Comparison of ENCODE assay signal across 33 cellular contexts in the genomic region with DNA sequence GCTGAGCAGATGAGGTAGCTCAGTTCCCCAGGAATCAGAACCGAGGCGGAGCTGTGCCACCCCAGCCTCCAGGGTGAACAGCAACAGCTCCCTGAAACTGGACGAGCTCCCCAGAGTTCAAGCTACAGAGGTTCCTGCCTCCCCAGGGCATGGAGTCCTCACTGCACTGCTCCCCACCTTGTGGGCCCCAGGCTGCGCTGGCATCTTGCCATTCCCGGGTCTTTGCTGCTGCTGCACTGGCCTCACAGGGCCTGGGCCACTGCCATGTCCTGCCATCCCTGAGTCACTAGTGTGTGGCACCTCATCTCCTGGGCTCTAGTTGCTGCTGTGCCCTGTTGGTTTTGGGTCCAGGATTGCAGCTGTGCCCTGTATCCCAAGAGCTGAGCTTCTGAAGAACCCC.
"Had no signal": no experiment of that assay in that cellular context is flagged by ENCODE, and none has a peak within 500 bp of the region (broad histone marks: within the 10 kb centered on the region; RNA-seq: fewer than 3 reads in every experiment).

No MANE protein-coding gene starts in this region.

- H3K36me3 ChIP-seq: neural progenitor cell, neutrophil, ovary, right lobe of liver, sigmoid colon, spleen, suprapubic skin, tibial artery, transverse colon, upper lobe of left lung, vagina had no signal

- DNase-seq: naive thymus-derived CD4-positive, alpha-beta T cell; natural killer cell; nucleus accumbens; ovary; posterior cingulate gyrus; psoas muscle; right cardiac atrium; right lobe of liver; sigmoid colon; spleen; stimulated activated CD4-positive, alpha-beta T cell treated with anti-CD3 and anti-CD28 coated beads, Interleukin-12 subunit alpha, Interleukin-12 subunit beta, amount 100 ng/mL, for 4 hours; stimulated activated CD4-positive, alpha-beta T cell treated with anti-CD3 and anti-CD28 coated beads, Interleukin-1b, Interleukin-23, amount 100 ng/mL, for 48 hours; stimulated activated CD4-positive, alpha-beta T cell treated with anti-CD3 and anti-CD28 coated beads, Interleukin-4, amount 100 ng/mL, for 1 hour; stimulated activated CD4-positive, alpha-beta T cell treated with anti-CD3 and anti-CD28 coated beads, Interleukin-4, amount 100 ng/mL, for 4 hours; stimulated activated CD8-positive, alpha-beta memory T cell treated with anti-CD3 and anti-CD28 coated beads, Interleukin-4, amount 100 ng/mL, for 48 hours; stimulated activated naive CD4-positive, alpha-beta T cell; stimulated activated naive CD8-positive, alpha-beta T cell treated with anti-CD3 and anti-CD28 coated beads, Interleukin-15, amount 100 ng/mL, for 72 hours; stimulated activated naive CD8-positive, alpha-beta T cell treated with anti-CD3 and anti-CD28 coated beads, Interleukin-15, Interleukin-2, amounts not matched to agents 100 U/mL and 50 U/mL, for 24 hours; substantia nigra; testis; tibial artery; transverse colon had no signal

- H3K27ac ChIP-seq: neural progenitor cell, neutrophil, ovary, parathyroid adenoma, psoas muscle, right lobe of liver, sigmoid colon, spleen, suprapubic skin, testis, tibial artery, transverse colon, upper lobe of left lung, vagina had no signal

- H3K4me2 ChIP-seq: neural progenitor cell, smooth muscle cell had no signal

- H3K27me3 ChIP-seq: neural progenitor cell, neutrophil, ovary, right lobe of liver, sigmoid colon, spleen, suprapubic skin, testis, tibial artery, transverse colon, upper lobe of left lung, vagina had no signal

- H3K4me1 Mint-ChIP-seq: neural progenitor cell; stimulated activated memory B cell treated with anti-CD40 and anti-IgM and Interleukin-4, amounts not matched to agents 10 μg/mL and 1 μg/mL and 100 μg/mL, for 72 hours had no signal

- H3K36me3 Mint-ChIP-seq: natural killer cell; stimulated activated memory B cell treated with anti-CD40 and anti-IgM and Interleukin-4, amounts not matched to agents 10 μg/mL and 1 μg/mL and 100 μg/mL, for 72 hours had no signal

- H3K4me1 ChIP-seq: neural progenitor cell, parathyroid adenoma, psoas muscle, right lobe of liver, sigmoid colon, spleen, suprapubic skin, testis, tibial artery, transverse colon, upper lobe of left lung, vagina had no signal

- H3K27ac Mint-ChIP-seq: naive thymus-derived CD4-positive, alpha-beta T cell; natural killer cell; nephron; neural progenitor cell; progenitor cell of endocrine pancreas; stimulated activated memory B cell treated with anti-CD40 and anti-IgM and Interleukin-4, amounts not matched to agents 10 μg/mL and 1 μg/mL and 100 μg/mL, for 72 hours had no signal

- H3K79me2 ChIP-seq: parathyroid adenoma had no signal

- ATAC-seq: naive thymus-derived CD4-positive, alpha-beta T cell; natural killer cell; psoas muscle; right cardiac atrium; right lobe of liver; stimulated activated memory B cell treated with anti-CD40 and anti-IgM and Interleukin-4, amounts not matched to agents 10 μg/mL and 1 μg/mL and 100 μg/mL, for 72 hours; stimulated activated naive CD8-positive, alpha-beta T cell treated with anti-CD3 and anti-CD28 coated beads, Interleukin-15, Interleukin-2, amounts not matched to agents 100 U/mL and 50 U/mL, for 24 hours had no signal

- H3K27me3 Mint-ChIP-seq: progenitor cell of endocrine pancreas; stimulated activated naive CD8-positive, alpha-beta T cell treated with anti-CD3 and anti-CD28 coated beads, Interleukin-15, amount 100 ng/mL, for 72 hours had no signal

- FAIRE-seq: urothelium cell line had no signal

- H3K4me3 ChIP-seq: neural progenitor cell, ovary, psoas muscle, right lobe of liver, sigmoid colon, smooth muscle cell, spleen, suprapubic skin, testis, tibial artery, transverse colon, upper lobe of left lung, vagina had no signal

- H2AFZ ChIP-seq: neural progenitor cell, parathyroid adenoma had no signal

- H3K9ac ChIP-seq: neural progenitor cell, parathyroid adenoma had no signal

- H3K4me3 Mint-ChIP-seq: naive thymus-derived CD4-positive, alpha-beta T cell; natural killer cell; nephron; neural progenitor cell; stimulated activated memory B cell treated with anti-CD40 and anti-IgM and Interleukin-4, amounts not matched to agents 10 μg/mL and 1 μg/mL and 100 μg/mL, for 72 hours; stimulated activated naive CD8-positive, alpha-beta T cell treated with anti-CD3 and anti-CD28 coated beads, Interleukin-15, amount 100 ng/mL, for 72 hours had no signal

- H3K9me3 ChIP-seq: ovary, psoas muscle, right lobe of liver, sigmoid colon, suprapubic skin, testis, tibial artery, transverse colon, upper lobe of left lung, vagina had no signal
